8 cellular contexts compared by ENCODE assay signal in the genomic region with DNA sequence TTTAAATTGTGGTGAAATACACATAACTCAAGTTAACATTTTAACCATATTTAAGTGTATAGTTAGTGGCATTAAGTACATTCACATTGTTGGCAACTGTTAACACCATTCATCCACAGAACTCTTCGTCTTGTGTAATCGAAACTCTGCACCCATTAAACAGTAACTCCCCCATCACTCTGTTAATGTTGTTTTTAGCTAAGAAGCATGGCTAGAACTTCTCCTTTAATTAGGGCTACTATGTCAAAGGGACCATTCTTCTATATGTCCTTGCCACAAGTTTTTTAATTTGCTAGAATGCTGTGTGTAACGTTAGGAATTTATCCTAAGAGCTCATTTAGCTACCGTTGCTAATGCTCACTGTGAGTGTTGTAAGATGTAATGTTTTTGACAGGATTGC.
"Had no signal": no experiment of that assay in that cellular context is flagged by ENCODE, and none has a peak within 500 bp of the region (broad histone marks: within the 10 kb centered on the region; RNA-seq: fewer than 3 reads in every experiment).

No MANE protein-coding gene starts in this region.

- H3K27ac ChIP-seq: HL-60 had no signal

- H3K27me3 Mint-ChIP-seq: IgD-negative memory B cell had no signal

- H3K27ac Mint-ChIP-seq: GM23338, H9, HFFc6, IgD-negative memory B cell had no signal

- ATAC-seq: GM23338, HepG2 had no signal

- H3K9me3 Mint-ChIP-seq: GM23338, H9, HFFc6, IgD-negative memory B cell had no signal

- DNase-seq: H9, HCEC 1CT, HFFc6, KBM-7 had no signal

- H3K4me3 ChIP-seq: GM23338 had no signal

- H3K4me3 Mint-ChIP-seq: GM23338, H9, HFFc6, IgD-negative memory B cell had no signal

- H3K4me1 Mint-ChIP-seq: GM23338 had no signal
